15 cellular contexts compared by ENCODE assay signal in the genomic region with DNA sequence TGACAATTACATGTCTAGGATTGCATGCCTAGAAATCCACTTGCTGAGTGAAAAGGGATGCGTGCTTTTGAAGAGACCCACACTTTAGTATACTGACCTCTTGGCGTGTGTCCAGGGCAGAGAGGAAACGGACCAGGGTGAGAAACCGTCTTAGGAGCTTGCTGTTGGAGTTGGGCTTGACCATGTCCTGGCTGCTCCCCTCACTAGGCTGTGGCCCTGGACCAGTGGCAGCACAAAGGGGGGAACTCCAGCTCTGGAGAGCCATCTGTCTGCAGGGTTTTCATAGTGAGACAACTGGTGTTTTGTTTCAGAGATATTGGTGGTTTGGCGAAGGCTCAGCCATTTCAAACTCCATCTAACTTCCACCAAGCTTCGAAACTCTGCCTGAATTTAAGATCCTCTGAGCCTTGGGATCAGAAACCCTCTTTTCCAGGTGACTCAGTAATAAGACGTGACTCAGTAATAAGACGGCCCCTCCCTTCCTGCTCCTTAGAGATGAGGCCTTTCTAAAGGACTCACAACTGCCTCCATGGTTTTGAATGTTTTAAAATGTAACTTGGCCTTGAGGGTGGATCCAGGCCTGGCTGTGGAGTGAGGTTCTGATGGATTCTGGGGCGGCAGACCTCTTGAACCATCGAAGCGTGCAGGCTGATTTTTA.
DNase-seq lines count a peak whose midpoint lies in the region; ATAC-seq, FAIRE-seq and TF ChIP-seq lines count a peak whose summit lies in the region.
"Had no signal": no experiment of that assay in that cellular context is flagged by ENCODE, and none has a peak within 500 bp of the region (broad histone marks: within the 10 kb centered on the region; RNA-seq: fewer than 3 reads in every experiment).

No MANE protein-coding gene starts in this region.

- peaks cover 30% of the 10 kb centered on the region for H3K27me3 ChIP-seq in astrocyte (ENCODE audit: insufficient read depth, low read length)

- peaks cover 48% of the 10 kb centered on the region for H3K27me3 Mint-ChIP-seq in astrocyte (ENCODE audit: low read depth, unreplicated experiment)
- H3K27me3 Mint-ChIP-seq in activated CD4-positive, alpha-beta T cell treated with anti-CD3 and anti-CD28 coated beads, Interleukin-2, amount 10 ng/mL, durations not matched to agents 7 days and 5 days = peaks cover 26% of the 10 kb centered on the region

- H3K9me3 Mint-ChIP-seq in astrocyte (ENCODE audit: unreplicated experiment) = no peaks in the 10 kb centered on the region
- no peaks in the 10 kb centered on the region for H3K9me3 Mint-ChIP-seq in activated CD4-positive, alpha-beta T cell treated with anti-CD3 and anti-CD28 coated beads, Interleukin-2, amount 10 ng/mL, durations not matched to agents 7 days and 5 days
- H3K9me3 Mint-ChIP-seq: activated naive CD4-positive, alpha-beta T cell treated with anti-CD3 and anti-CD28 coated beads for 36 hours; naive B cell had no signal

- peaks cover 5% of the 10 kb centered on the region for H3K4me1 Mint-ChIP-seq in astrocyte (ENCODE audit: low read depth, unreplicated experiment)
- peaks cover 2% of the 10 kb centered on the region for H3K4me1 Mint-ChIP-seq in activated CD4-positive, alpha-beta T cell treated with anti-CD3 and anti-CD28 coated beads, Interleukin-2, amount 10 ng/mL, durations not matched to agents 7 days and 5 days

- no peak overlapping the region for H3K9ac ChIP-seq in astrocyte (ENCODE audit: low read length)
- H3K9ac ChIP-seq: BLaER1 treated with 17β-estradiol and CSF1 and Interleukin-3, amounts not matched to agents 10 nM and 100 nM had no signal

- H4K20me1 ChIP-seq in astrocyte (ENCODE audit: insufficient read depth, low read length) = no peaks in the 10 kb centered on the region

- no peak for FAIRE-seq in astrocyte (lab: Jason Lieb, UNC)

- no peak overlapping the region for H3K27ac Mint-ChIP-seq in astrocyte (ENCODE audit: unreplicated experiment)
- no peak overlapping the region for H3K27ac Mint-ChIP-seq in activated CD4-positive, alpha-beta T cell treated with anti-CD3 and anti-CD28 coated beads, Interleukin-2, amount 10 ng/mL, durations not matched to agents 7 days and 5 days
- H3K27ac Mint-ChIP-seq: activated naive CD4-positive, alpha-beta T cell treated with anti-CD3 and anti-CD28 coated beads for 36 hours; naive B cell had no signal

- DNase-seq in AG09309 (ENCODE audit: low read depth) (peak; percentile 7), HPDE6-E6E7 (ENCODE audit: extremely low spot score) (peak; percentile 79), astrocyte (ENCODE audit: low read depth) (peak; percentile 20), hepatic stellate cell (ENCODE audit: low spot score) (peak; percentile 39), inferior parietal cortex (ENCODE audit: extremely low spot score) (no peak), NAMALWA (ENCODE audit: low spot score) (no peak)
- DNase-seq in activated CD4-positive, alpha-beta T cell treated with anti-CD3 and anti-CD28 coated beads, Interleukin-2, amount 10 ng/mL, durations not matched to agents 7 days and 5 days = no peak
- DNase-seq: activated naive CD4-positive, alpha-beta T cell treated with anti-CD3 and anti-CD28 coated beads for 36 hours; GOT3; hippocampal formation; left ventricle myocardium superior; naive B cell; trophoblast cell had no signal

- CTCF ChIA-PET in activated CD4-positive, alpha-beta T cell treated with anti-CD3 and anti-CD28 coated beads, Interleukin-2, amount 10 ng/mL, durations not matched to agents 7 days and 5 days (lab: Charles Lee) = no interaction called here

- no peaks in the 10 kb centered on the region for H3K36me3 ChIP-seq in astrocyte (ENCODE audit: insufficient read depth, low read length)
- H3K36me3 ChIP-seq: BLaER1 treated with 17β-estradiol and CSF1 and Interleukin-3, amounts not matched to agents 10 nM and 100 nM had no signal

- no peak overlapping the region for H3K4me2 ChIP-seq in astrocyte (ENCODE audit: low read length)

- no peak overlapping the region for H3K27ac ChIP-seq in astrocyte (ENCODE audit: low read depth, low read length)
- H3K27ac ChIP-seq: BLaER1 treated with 17β-estradiol and CSF1 and Interleukin-3, amounts not matched to agents 10 nM and 100 nM had no signal

- TF ChIP-seq CTCF in AG09309 (IDR thresholded peaks at IDR 0.05; ENCODE audit: control insufficient read depth, insufficient read depth, low read depth, low read length, missing control alignments) (no peak), astrocyte (IDR thresholded peaks at IDR 0.05; ENCODE audit: insufficient read depth, low read depth, low read length) (no peak)

- H2AFZ ChIP-seq in astrocyte (ENCODE audit: low read depth, low read length) = no peak overlapping the region

- no peak overlapping the region for H3K4me3 Mint-ChIP-seq in astrocyte (ENCODE audit: unreplicated experiment)
- no peak overlapping the region for H3K4me3 Mint-ChIP-seq in activated CD4-positive, alpha-beta T cell treated with anti-CD3 and anti-CD28 coated beads, Interleukin-2, amount 10 ng/mL, durations not matched to agents 7 days and 5 days
- H3K4me3 Mint-ChIP-seq: activated naive CD4-positive, alpha-beta T cell treated with anti-CD3 and anti-CD28 coated beads for 36 hours had no signal

- no peak for ATAC-seq in GM21360 (IDR thresholded peaks at IDR 0.05; ENCODE audit: unreplicated experiment)
- ATAC-seq: left ventricle myocardium superior had no signal

- no peaks in the 10 kb centered on the region for H3K36me3 Mint-ChIP-seq in astrocyte (ENCODE audit: low read depth, unreplicated experiment)
- H3K36me3 Mint-ChIP-seq in activated CD4-positive, alpha-beta T cell treated with anti-CD3 and anti-CD28 coated beads, Interleukin-2, amount 10 ng/mL, durations not matched to agents 7 days and 5 days (ENCODE audit: low read depth) = no peaks in the 10 kb centered on the region
- H3K36me3 Mint-ChIP-seq: naive B cell had no signal

- POLR2A ChIA-PET in activated CD4-positive, alpha-beta T cell treated with anti-CD3 and anti-CD28 coated beads, Interleukin-2, amount 10 ng/mL, durations not matched to agents 7 days and 5 days (lab: Charles Lee) = no interaction called here

- H3K9me3 ChIP-seq in astrocyte (ENCODE audit: insufficient read depth, low read depth, low read length) = no peaks in the 10 kb centered on the region

- H3K4me1 ChIP-seq in astrocyte (ENCODE audit: insufficient read depth, low read length) = peaks cover 2% of the 10 kb centered on the region

- H3K79me2 ChIP-seq in astrocyte (ENCODE audit: insufficient read depth, low read length) = no peaks in the 10 kb centered on the region

- H3K4me3 ChIP-seq in AG09309 (ENCODE audit: control insufficient read depth, low read depth, low read length) = no peak overlapping the region
- H3K4me3 ChIP-seq in astrocyte (ENCODE audit: insufficient read depth, low read depth, low read length) = no peak overlapping the region
- H3K4me3 ChIP-seq: BLaER1 treated with 17β-estradiol and CSF1 and Interleukin-3, amounts not matched to agents 10 nM and 100 nM had no signal

Comparison
In these comparisons a context has a peak if more than half of its experiments do, and no peak if none do; other contexts are left out.
1. DNase-seq: peak in AG09309 (single experiment), HPDE6-E6E7 (single experiment), astrocyte (single experiment) and hepatic stellate cell (single experiment); none in activated CD4-positive, alpha-beta T cell treated with anti-CD3 and anti-CD28 coated beads, Interleukin-2, amount 10 ng/mL, durations not matched to agents 7 days and 5 days (single experiment), inferior parietal cortex (single experiment) and NAMALWA (single experiment).